Comparison of ENCODE assay signal across 9 cellular contexts in the genomic region with DNA sequence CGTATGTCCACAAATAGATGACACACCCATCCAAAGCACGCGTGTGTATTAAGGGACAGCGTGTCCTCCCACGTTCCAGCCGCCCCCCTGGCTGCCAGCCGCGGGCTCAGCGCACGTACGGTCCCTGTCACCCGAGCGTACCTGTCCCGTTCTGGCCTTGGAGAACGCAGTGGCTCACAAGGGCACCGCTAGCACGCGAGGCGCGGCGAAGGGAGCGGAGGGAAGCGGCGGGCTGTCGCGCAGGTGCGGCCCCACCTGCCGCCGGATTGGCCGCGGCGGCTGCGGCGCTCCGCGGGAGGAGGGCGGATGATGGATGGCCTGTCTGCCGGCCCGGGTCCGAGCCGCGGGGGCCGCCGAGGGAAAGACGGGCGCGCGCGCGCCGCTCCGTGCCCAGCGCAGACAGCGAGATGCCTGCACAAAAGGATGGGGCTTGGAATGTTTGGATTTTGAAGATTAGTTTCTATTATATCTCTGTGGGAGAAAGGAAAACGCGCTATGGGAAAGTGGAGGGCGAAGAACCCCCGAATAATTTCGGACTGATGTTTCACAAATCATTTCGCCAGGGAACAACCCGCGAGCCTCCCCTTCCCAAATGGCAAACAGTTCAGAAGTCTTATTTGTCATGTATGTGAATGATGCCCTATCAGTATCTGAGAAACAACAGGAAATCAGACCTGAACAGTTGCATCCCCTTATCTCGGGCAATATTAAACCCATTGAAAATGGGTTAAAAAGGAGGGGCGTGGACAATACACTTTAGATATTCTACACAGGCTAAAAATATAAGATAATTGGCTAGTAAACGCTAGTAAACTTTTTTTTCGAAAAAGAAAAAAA.
A peak's percentile ranks its signal among the peaks of the same experiment; 100 is the strongest.
DNase-seq lines count a peak whose midpoint lies in the region; ATAC-seq and TF ChIP-seq lines count a peak whose summit lies in the region.
"Had no signal": no experiment of that assay in that cellular context is flagged by ENCODE, and none has a peak within 500 bp of the region (broad histone marks: within the 10 kb centered on the region; RNA-seq: fewer than 3 reads in every experiment).

No MANE protein-coding gene starts in this region.

- H3K27me3 ChIP-seq in esophagus muscularis mucosa: peaks cover 0 to 20% (median 0%) of the 10 kb centered on the region in 4 donors
- peaks cover 0 to 7% of the 10 kb centered on the region in 2 donors for H3K27me3 ChIP-seq in muscle layer of colon (ENCODE audit: control insufficient read depth in 1 of 2, insufficient read depth in 2 of 2, low read length in 2 of 2)
- no peaks in the 10 kb centered on the region for H3K27me3 ChIP-seq in vagina

- H3K9ac ChIP-seq in muscle layer of colon (ENCODE audit: low read length): no peak overlapping the region

- TF ChIP-seq POLR2A in esophagus muscularis mucosa (IDR thresholded peaks at IDR 0.05; ENCODE audit: low read depth) (no peak), vagina (IDR thresholded peaks at IDR 0.05) (no peak)

- H3K9me3 ChIP-seq in esophagus muscularis mucosa (no peaks in the 10 kb centered on the region), muscle layer of colon (ENCODE audit: low read length) (no peaks in the 10 kb centered on the region), vagina (no peaks in the 10 kb centered on the region)

- peak overlapping the region; percentile 57 to 68 (median 58) for H3K4me3 ChIP-seq in esophagus muscularis mucosa
- peak overlapping the region; percentile 18 to 45 for H3K4me3 ChIP-seq in muscle layer of colon (ENCODE audit: low read depth in 1 of 2, low read length in 2 of 2)
- H3K4me3 ChIP-seq in vagina: peak overlapping the region; percentile 52 to 65

- TF ChIP-seq EP300 in esophagus muscularis mucosa (IDR thresholded peaks at IDR 0.05): no peak

- TF ChIP-seq CTCF in esophagus muscularis mucosa (IDR thresholded peaks at IDR 0.05) (no peak), vagina (IDR thresholded peaks at IDR 0.05) (no peak)

- H3K27ac ChIP-seq in esophagus muscularis mucosa (replicated peaks in 1 of 4): peak overlapping the region; percentile 71 to 79 (median 74)
- peak overlapping the region; percentile 10 for H3K27ac ChIP-seq in muscle layer of colon (ENCODE audit: low read depth, low read length)
- peak overlapping the region; percentile 90 for H3K27ac ChIP-seq in vagina

- ATAC-seq in Right ventricle myocardium inferior: no peak
- no peak for ATAC-seq in HG03571 (IDR thresholded peaks at IDR 0.05; ENCODE audit: unreplicated experiment)

- WGBS in esophagus muscularis mucosa: 9% methylated on average over 48 of the region's 66 CpGs

- H3K36me3 ChIP-seq in esophagus muscularis mucosa (no peaks in the 10 kb centered on the region), muscle layer of colon (ENCODE audit: insufficient read depth, low read length) (no peaks in the 10 kb centered on the region), vagina (no peaks in the 10 kb centered on the region)

- peaks cover 9 to 17% (median 12%) of the 10 kb centered on the region in 4 donors for H3K4me1 ChIP-seq in esophagus muscularis mucosa
- H3K4me1 ChIP-seq in muscle layer of colon (ENCODE audit: insufficient read depth, low read length): no peaks in the 10 kb centered on the region
- H3K4me1 ChIP-seq in vagina: no peaks in the 10 kb centered on the region

- intact Hi-C loops in Right ventricle myocardium inferior (cut with DNase I) (loop anchor here (5.0 kb wide), 1 partner anchor 35 kb away; no protein-coding TSS in a partner anchor), cardiac septum (cut with DNase I) (loop anchor here (5.0 kb wide), 1 partner anchor 110 kb away; no protein-coding TSS in a partner anchor), esophagus muscularis mucosa (cut with DNase I) (no loop called here), vagina (cut with DNase I) (loop anchor here (5.0 to 10.0 kb wide), 3 partner anchors 65 to 1010 kb away; no protein-coding TSS in a partner anchor)

- DNase-seq in Right ventricle myocardium inferior (ENCODE audit: missing footprints) (peak; percentile 62), cardiac septum (ENCODE audit: low spot score) (no peak), esophagus muscularis mucosa (ENCODE audit: extremely low spot score) (no peak), vagina (ENCODE audit: extremely low spot score in 2 of 2) (no peak), activated gamma-delta T cell (lab: John Stamatoyannopoulos, UW) (no peak)
- DNase-seq in activated effector memory CD4-positive, alpha-beta T cell treated with anti-CD3 and anti-CD28 coated beads, Interleukin-2, amount 50 U/mL, for 16 hours: no peak
- DNase-seq: NCI-H187 had no signal

Comparison
In these comparisons a context has a peak if more than half of its experiments do, and no peak if none do; other contexts are left out.
1. H3K27ac ChIP-seq: peak in every context shown above with its lines; median percentile 90 in vagina; 74 in esophagus muscularis mucosa; 10 in muscle layer of colon.